23 cellular contexts compared by ENCODE assay signal in the genomic region with DNA sequence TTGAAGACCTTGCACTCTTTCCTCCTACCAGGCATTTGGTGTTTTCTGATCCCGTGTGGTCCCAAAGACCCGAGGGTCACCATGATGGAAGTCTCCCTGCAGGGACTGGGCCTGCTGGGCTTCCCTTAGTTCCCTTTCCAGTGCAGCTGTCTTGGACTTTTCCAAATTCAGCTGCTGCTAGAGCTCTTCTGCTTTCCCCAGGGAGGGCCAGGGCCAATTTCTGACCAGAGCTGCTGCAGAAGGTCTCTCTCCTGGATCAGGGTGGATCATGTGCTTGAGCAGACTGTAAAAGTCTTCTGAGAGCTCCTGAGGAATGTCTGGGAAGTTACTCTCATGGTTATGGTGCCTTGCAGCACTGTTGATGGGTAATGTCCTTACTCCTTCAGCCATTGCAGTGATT. TPM values are rescaled to one million over a fixed set of nuclear protein-coding genes. Genes with fewer than 3 reads are reported as not detected.
"Had no signal": no experiment of that assay in that cellular context is flagged by ENCODE, and none has a peak within 500 bp of the region (broad histone marks: within the 10 kb centered on the region; RNA-seq: fewer than 3 reads in every experiment).

No MANE protein-coding gene starts in this region.

- H3K4me3 ChIP-seq: esophagus squamous epithelium, gastrocnemius medialis, lower lobe of right lung, mucosa of descending colon, skin epidermis, stomach, suprapubic skin, uterus had no signal

- H3K9me3 Mint-ChIP-seq: activated naive CD4-positive, alpha-beta T cell treated with anti-CD3 and anti-CD28 coated beads, Interleukin-2, amount 10 ng/mL, durations not matched to agents 7 days and 5 days; activated T-cell treated with anti-CD3 and anti-CD28 coated beads, Interleukin-2, amount 50 U/mL, for 24 hours had no signal

- H3K27ac ChIP-seq: esophagus squamous epithelium, gastrocnemius medialis, lower lobe of right lung, skin epidermis, stomach, suprapubic skin, uterus had no signal

- H3K27ac Mint-ChIP-seq: activated naive CD4-positive, alpha-beta T cell treated with anti-CD3 and anti-CD28 coated beads, Interleukin-2, amount 10 ng/mL, durations not matched to agents 7 days and 5 days; activated T-cell treated with anti-CD3 and anti-CD28 coated beads, Interleukin-2, amount 50 U/mL, for 24 hours; endodermal cell; naive thymus-derived CD4-positive, alpha-beta T cell had no signal

- ATAC-seq: gastrocnemius medialis; left colon; lower lobe of right lung; mucosa of descending colon; naive thymus-derived CD4-positive, alpha-beta T cell had no signal

- H3K36me3 Mint-ChIP-seq: activated naive CD4-positive, alpha-beta T cell treated with anti-CD3 and anti-CD28 coated beads, Interleukin-2, amount 10 ng/mL, durations not matched to agents 7 days and 5 days had no signal

- H3K36me3 ChIP-seq: esophagus squamous epithelium, gastrocnemius medialis, lower lobe of right lung, stomach, suprapubic skin, uterus had no signal

- H3K4me3 Mint-ChIP-seq: activated naive CD4-positive, alpha-beta T cell treated with anti-CD3 and anti-CD28 coated beads, Interleukin-2, amount 10 ng/mL, durations not matched to agents 7 days and 5 days; activated T-cell treated with anti-CD3 and anti-CD28 coated beads, Interleukin-2, amount 50 U/mL, for 24 hours; endodermal cell; naive thymus-derived CD4-positive, alpha-beta T cell had no signal

- H3K9me3 ChIP-seq: esophagus squamous epithelium, gastrocnemius medialis, lower lobe of right lung, mucosa of descending colon, stomach, suprapubic skin, uterus had no signal

- H3K4me1 ChIP-seq: uterus had no signal

- DNase-seq: activated CD8-positive, alpha-beta memory T cell treated with anti-CD3 and anti-CD28 coated beads for 24 hours; activated CD8-positive, alpha-beta memory T cell treated with anti-CD3 and anti-CD28 coated beads, Interleukin-2, amount 50 U/mL, for 4 hours; activated effector memory CD4-positive, alpha-beta T cell treated with Interleukin-2 at 50 U/mL for 16 hours; activated naive CD4-positive, alpha-beta T cell treated with anti-CD3 and anti-CD28 coated beads, Interleukin-2, amount 10 ng/mL, durations not matched to agents 7 days and 5 days; activated T-cell treated with anti-CD3 and anti-CD28 coated beads, Interleukin-2, amount 50 U/mL, for 24 hours; cortex of kidney; endodermal cell; esophagus squamous epithelium; gastrocnemius medialis; head of caudate nucleus; islet precursor cell; left colon; lower lobe of right lung; mesendoderm; mucosa of descending colon; naive thymus-derived CD4-positive, alpha-beta T cell; stimulated activated CD4-positive, alpha-beta T cell treated with anti-CD3 and anti-CD28 coated beads, Interleukin-1b, Interleukin-23, amount 100 ng/mL, for 48 hours; stomach; T-helper 9 cell; trophoblast cell; uterus had no signal

- H3K4me1 Mint-ChIP-seq: activated naive CD4-positive, alpha-beta T cell treated with anti-CD3 and anti-CD28 coated beads, Interleukin-2, amount 10 ng/mL, durations not matched to agents 7 days and 5 days; naive thymus-derived CD4-positive, alpha-beta T cell had no signal

- H3K27me3 ChIP-seq: esophagus squamous epithelium, gastrocnemius medialis, stomach, suprapubic skin, uterus had no signal

RNA-seq across cellular contexts. Expression of a gene that starts 23.2 kb away (rescaled TPM):
- polyA plus RNA-seq: naive thymus-derived CD4-positive, alpha-beta T cell had no signal
